Comparison of ENCODE assay signal across 17 cellular contexts in the genomic region with DNA sequence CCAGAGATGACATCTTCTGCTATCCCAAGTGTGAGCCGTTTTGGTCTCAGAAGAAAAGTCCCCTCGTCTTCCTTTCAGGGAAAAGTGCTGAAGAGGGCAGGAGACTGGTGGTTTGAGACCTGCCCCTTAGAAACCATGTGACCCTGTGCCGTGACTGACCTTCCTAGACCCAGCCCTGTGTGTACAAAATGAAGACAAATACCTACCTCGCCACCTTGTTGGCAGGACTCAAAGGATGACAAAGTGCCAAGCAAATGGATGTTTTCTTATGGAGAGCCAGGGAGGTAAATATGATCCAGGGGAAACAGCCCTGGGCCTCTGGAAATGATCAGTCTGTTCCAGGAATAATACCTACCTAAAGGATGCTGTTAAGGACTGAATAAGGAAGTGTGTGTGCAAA. TPM values are rescaled to one million over a fixed set of nuclear protein-coding genes. Genes with fewer than 3 reads are reported as not detected.
DNase-seq lines count a peak whose midpoint lies in the region; ATAC-seq and TF ChIP-seq lines count a peak whose summit lies in the region.
"Had no signal": no experiment of that assay in that cellular context is flagged by ENCODE, and none has a peak within 500 bp of the region (broad histone marks: within the 10 kb centered on the region; RNA-seq: fewer than 3 reads in every experiment).

No MANE protein-coding gene starts in this region.

- no peak for TF ChIP-seq CTCF in Caco-2 (IDR thresholded peaks at IDR 0.05; ENCODE audit: insufficient read depth in 1 of 2, low read depth in 1 of 2, low read length in 1 of 2, severe bottlenecking in 1 of 2, unreplicated experiment in 1 of 2)

- no peaks in the 10 kb centered on the region for H3K27me3 ChIP-seq in Caco-2 (replicated peaks; ENCODE audit: control insufficient read depth, insufficient read depth, low read length)
- H3K27me3 ChIP-seq: BE2C, SJSA1 had no signal

- H3K9me3 Mint-ChIP-seq in Caco-2 (ENCODE audit: unreplicated experiment) (no peaks in the 10 kb centered on the region), T-cell (no peaks in the 10 kb centered on the region)
- H3K9me3 Mint-ChIP-seq in activated naive CD4-positive, alpha-beta T cell treated with anti-CD3 and anti-CD28 coated beads for 36 hours: no peaks in the 10 kb centered on the region
- H3K9me3 Mint-ChIP-seq: CD8-positive, alpha-beta memory T cell had no signal

- no peak overlapping the region for H3K4me3 ChIP-seq in Caco-2 (ENCODE audit: low read depth, low read length)
- H3K4me3 ChIP-seq: SJSA1 had no signal

- H3K4me1 Mint-ChIP-seq in Caco-2 (ENCODE audit: low read depth, unreplicated experiment): peaks cover 22% of the 10 kb centered on the region
- no peaks in the 10 kb centered on the region for H3K4me1 Mint-ChIP-seq in T-cell
- H3K4me1 Mint-ChIP-seq in activated naive CD4-positive, alpha-beta T cell treated with anti-CD3 and anti-CD28 coated beads for 36 hours (ENCODE audit: low read depth): no peaks in the 10 kb centered on the region
- H3K4me1 Mint-ChIP-seq: CD8-positive, alpha-beta memory T cell had no signal

- H3K27ac Mint-ChIP-seq in Caco-2 (ENCODE audit: unreplicated experiment) (peak overlapping the region; percentile 86), T-cell (no peak overlapping the region)
- no peak overlapping the region for H3K27ac Mint-ChIP-seq in activated naive CD4-positive, alpha-beta T cell treated with anti-CD3 and anti-CD28 coated beads for 36 hours
- H3K27ac Mint-ChIP-seq: CD8-positive, alpha-beta memory T cell had no signal

- POLR2A ChIA-PET in Caco-2 (lab: Charles Lee): no interaction called here
- POLR2A ChIA-PET in T-cell (lab: Charles Lee): no interaction called here

- H3K4me3 Mint-ChIP-seq in Caco-2 (ENCODE audit: unreplicated experiment) (no peak overlapping the region), T-cell (no peak overlapping the region)
- no peak overlapping the region for H3K4me3 Mint-ChIP-seq in activated naive CD4-positive, alpha-beta T cell treated with anti-CD3 and anti-CD28 coated beads for 36 hours
- H3K4me3 Mint-ChIP-seq: CD8-positive, alpha-beta memory T cell had no signal

- H3K27me3 Mint-ChIP-seq in Caco-2 (ENCODE audit: insufficient read depth, unreplicated experiment) (no peaks in the 10 kb centered on the region), T-cell (no peaks in the 10 kb centered on the region)
- no peaks in the 10 kb centered on the region for H3K27me3 Mint-ChIP-seq in activated naive CD4-positive, alpha-beta T cell treated with anti-CD3 and anti-CD28 coated beads for 36 hours (ENCODE audit: low read depth)

- intact Hi-C loops in Caco-2 (cut with micrococcal nuclease; ENCODE audit: unreplicated experiment) (no loop called here), sciatic nerve (cut with DNase I) (no loop called here)
- intact Hi-C loops in activated naive CD4-positive, alpha-beta T cell treated with anti-CD3 and anti-CD28 coated beads for 36 hours (cut with micrococcal nuclease): no loop called here

- H3K36me3 ChIP-seq in Caco-2 (ENCODE audit: control insufficient read depth, insufficient read depth, low read length): no peaks in the 10 kb centered on the region; the same call in 1 of the 2 replicates
- H3K36me3 ChIP-seq: BE2C, SJSA1 had no signal

- CTCF ChIA-PET in Caco-2 (lab: Charles Lee): no interaction called here
- CTCF ChIA-PET in T-cell (lab: Charles Lee): no interaction called here
- CTCF ChIA-PET in activated naive CD4-positive, alpha-beta T cell treated with anti-CD3 and anti-CD28 coated beads for 36 hours (lab: Charles Lee): no interaction called here

- DNase-seq in Caco-2 (no peak), NCI-H2196 (lab: John Stamatoyannopoulos, UW; ENCODE audit: unreplicated experiment) (peak; percentile 35), islet precursor cell (peak; percentile 32), sciatic nerve (ENCODE audit: low spot score) (peak; percentile 19), T-cell (no peak), inferior parietal cortex (ENCODE audit: extremely low spot score) (no peak)
- DNase-seq in activated naive CD4-positive, alpha-beta T cell treated with anti-CD3 and anti-CD28 coated beads for 36 hours: no peak
- DNase-seq: BE2C; CD8-positive, alpha-beta memory T cell; H7; Karpas-422; NCI-H1436; NCI-H2081 treated with DMSO at 0.1 percent for 48 hours; NCI-H226; NCI-H526; PC-3 had no signal

- H3K4me1 ChIP-seq in Caco-2: peaks cover 30% of the 10 kb centered on the region
- H3K4me1 ChIP-seq: SJSA1 had no signal

- no TSS peak for BruUV-seq in Caco-2 (replicated peaks; lab: Mats Ljungman, UMichigan)

- ATAC-seq in sciatic nerve: no peak
- no peak for ATAC-seq in T-cell (replicated peaks in 1 of 4)
- ATAC-seq: PC-3 had no signal

- H3K36me3 Mint-ChIP-seq in Caco-2 (ENCODE audit: insufficient read depth, unreplicated experiment): peaks cover 64% of the 10 kb centered on the region
- no peaks in the 10 kb centered on the region for H3K36me3 Mint-ChIP-seq in T-cell
- no peaks in the 10 kb centered on the region for H3K36me3 Mint-ChIP-seq in activated naive CD4-positive, alpha-beta T cell treated with anti-CD3 and anti-CD28 coated beads for 36 hours (ENCODE audit: low read depth)
- H3K36me3 Mint-ChIP-seq: CD8-positive, alpha-beta memory T cell had no signal

- no peaks in the 10 kb centered on the region for H3K9me3 ChIP-seq in Caco-2
- H3K9me3 ChIP-seq: BE2C, SJSA1 had no signal

RNA-seq across cellular contexts. Expression of gene FAM174B, which starts 41.3 kb away (rescaled TPM):
- total RNA-seq in Caco-2 (2022) (79.4 and 87.5 TPM in 2 replicates), sciatic nerve (17.5 TPM), T-cell (10 to 100 TPM in 1 of 5 donors, 1 to 10 TPM in 4; 3.6 to 12.3 (median 4.2) TPM)
- total RNA-seq in activated naive CD4-positive, alpha-beta T cell treated with anti-CD3 and anti-CD28 coated beads for 36 hours: 1 to 10 TPM; 5.5 to 5.6 TPM

Comparison
In these comparisons a context has a peak if more than half of its experiments do, and no peak if none do; other contexts are left out.
1. DNase-seq: peak in NCI-H2196 (single experiment), islet precursor cell (single experiment) and sciatic nerve (single experiment); none in Caco-2 (0 of 2), T-cell (0 of 34), inferior parietal cortex (single experiment) and activated naive CD4-positive, alpha-beta T cell treated with anti-CD3 and anti-CD28 coated beads for 36 hours (single experiment).